Comparison of ENCODE assay signal across 19 cellular contexts in the genomic region with DNA sequence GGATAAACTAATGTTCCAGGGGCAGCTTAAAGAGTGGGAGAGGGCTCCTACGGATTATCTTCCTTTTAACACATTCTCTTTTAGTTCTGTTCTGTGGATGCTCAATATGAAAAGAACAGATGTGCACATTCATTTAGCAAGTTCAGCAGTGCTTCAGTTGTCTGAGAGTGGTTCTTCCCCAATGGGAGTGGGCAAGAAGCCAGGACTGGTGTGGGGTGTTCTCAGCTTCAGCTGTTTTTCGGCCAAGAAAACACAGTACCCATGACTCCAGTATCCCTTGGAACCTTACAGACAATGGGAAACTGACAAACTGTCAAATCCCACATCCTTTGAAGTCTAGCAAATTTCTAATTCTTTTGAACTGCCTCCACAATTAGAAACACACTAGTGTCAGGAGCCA.
DNase-seq lines count a peak whose midpoint lies in the region; ATAC-seq and TF ChIP-seq lines count a peak whose summit lies in the region.
"Had no signal": no experiment of that assay in that cellular context is flagged by ENCODE, and none has a peak within 500 bp of the region (broad histone marks: within the 10 kb centered on the region; RNA-seq: fewer than 3 reads in every experiment).

No MANE protein-coding gene starts in this region.

- TF ChIP-seq CTCF in A673 (conservative IDR thresholded peaks at IDR 0.05; ENCODE audit: low read depth, low read length) = no peak

- H3K27ac Mint-ChIP-seq in activated T-helper 17 cell treated with anti-CD3 and anti-CD28 coated beads, Interleukin-2, amount 50 U/mL, for 72 hours = no peak overlapping the region
- H3K27ac Mint-ChIP-seq: activated naive CD8-positive, alpha-beta T cell; endodermal cell had no signal

- POLR2A ChIA-PET in A673 (lab: Charles Lee; ENCODE audit: low non-redundant PET) = no interaction called here

- H3K9ac ChIP-seq in SK-N-MC (ENCODE audit: insufficient read length) = no peak overlapping the region

- no peaks in the 10 kb centered on the region for H3K9me3 Mint-ChIP-seq in activated T-helper 17 cell treated with anti-CD3 and anti-CD28 coated beads, Interleukin-2, amount 50 U/mL, for 72 hours
- H3K9me3 Mint-ChIP-seq: endodermal cell had no signal

- ATAC-seq in HG03457 (IDR thresholded peaks at IDR 0.05; ENCODE audit: unreplicated experiment) (peak; percentile 51), GM18873 (IDR thresholded peaks at IDR 0.05; ENCODE audit: low FRiP score, unreplicated experiment) (no peak)
- no peak for ATAC-seq in activated T-helper 17 cell treated with anti-CD3 and anti-CD28 coated beads, Interleukin-2, amount 50 U/mL, for 72 hours (replicated peaks)

- H3K27me3 ChIP-seq in A673 (replicated peaks; ENCODE audit: insufficient read depth, low read depth, low read length, poor library complexity) = no peaks in the 10 kb centered on the region
- H3K27me3 ChIP-seq: body of pancreas, vagina had no signal

- H3K9me3 ChIP-seq in A673 (ENCODE audit: low read depth, low read length, poor library complexity, severe bottlenecking) (no peaks in the 10 kb centered on the region), SK-N-MC (ENCODE audit: low read depth, low read length) (no peaks in the 10 kb centered on the region)
- H3K9me3 ChIP-seq: body of pancreas, left ventricle myocardium inferior, vagina had no signal

- CTCF ChIA-PET in A673 (lab: Charles Lee) = no interaction called here

- DNase-seq in A673 (ENCODE audit: low spot score) (peak; percentile 11), SK-N-MC (ENCODE audit: low read depth, low spot score) (no peak), medulla oblongata (ENCODE audit: extremely low spot score) (peak; percentile 54), ACHN (no peak), foreskin melanocyte (no peak)
- DNase-seq: activated CD4-positive, alpha-beta T cell treated with anti-CD3 and anti-CD28 coated beads for 4 hours; body of pancreas; Calu3; EL; endodermal cell; left ventricle myocardium inferior; NCI-H187 treated with DMSO at 0.1 percent for 48 hours; NCI-H510A treated with DMSO at 0.1 percent for 48 hours; Right ventricle myocardium superior had no signal

- peaks cover 6% of the 10 kb centered on the region for H3K36me3 Mint-ChIP-seq in activated T-helper 17 cell treated with anti-CD3 and anti-CD28 coated beads, Interleukin-2, amount 50 U/mL, for 72 hours (ENCODE audit: low read depth)

- intact Hi-C loops in A673 (cut with micrococcal nuclease; ENCODE audit: unreplicated experiment) = no loop called here

- no TSS peak for BruUV-seq in A673 (replicated peaks; lab: Mats Ljungman, UMichigan)

- no peaks in the 10 kb centered on the region for H3K27me3 Mint-ChIP-seq in activated T-helper 17 cell treated with anti-CD3 and anti-CD28 coated beads, Interleukin-2, amount 50 U/mL, for 72 hours
- H3K27me3 Mint-ChIP-seq: activated naive CD8-positive, alpha-beta T cell had no signal

- in situ Hi-C loops in ACHN (cut with HindIII; ENCODE audit: low pct_ligation_motif_present, low pct_unique_long_range_greater_than_20kb, low sequenced_read_pairs) = no loop called here

- H3K4me3 ChIP-seq in A673 (ENCODE audit: low read depth, low read length, poor library complexity, severe bottlenecking) (no peak overlapping the region), SK-N-MC (no peak overlapping the region)
- H3K4me3 ChIP-seq: body of pancreas, left ventricle myocardium inferior, vagina had no signal

- H3K27ac ChIP-seq in A673 (ENCODE audit: low read depth, low read length, poor library complexity, severe bottlenecking) (no peak overlapping the region), SK-N-MC (peak overlapping the region; percentile 61; the same call in 1 of the 2 replicates)
- H3K27ac ChIP-seq: left ventricle myocardium inferior, vagina had no signal

- H3K4me3 Mint-ChIP-seq in activated T-helper 17 cell treated with anti-CD3 and anti-CD28 coated beads, Interleukin-2, amount 50 U/mL, for 72 hours = no peak overlapping the region
- H3K4me3 Mint-ChIP-seq: activated naive CD8-positive, alpha-beta T cell; endodermal cell had no signal

- no peaks in the 10 kb centered on the region for H3K36me3 ChIP-seq in A673 (ENCODE audit: insufficient read depth, low read length, poor library complexity, severe bottlenecking)
- no peaks in the 10 kb centered on the region for H3K36me3 ChIP-seq in SK-N-MC (ENCODE audit: insufficient read depth, low read length)
- H3K36me3 ChIP-seq: left ventricle myocardium inferior, vagina had no signal

- no peaks in the 10 kb centered on the region for H3K4me1 Mint-ChIP-seq in activated T-helper 17 cell treated with anti-CD3 and anti-CD28 coated beads, Interleukin-2, amount 50 U/mL, for 72 hours
- H3K4me1 Mint-ChIP-seq: endodermal cell had no signal

- peaks cover 8% of the 10 kb centered on the region for H3K4me1 ChIP-seq in A673 (ENCODE audit: insufficient read depth, low read length, poor library complexity, severe bottlenecking)
- H3K4me1 ChIP-seq: left ventricle myocardium inferior had no signal

Comparison
In these comparisons a context has a peak if more than half of its experiments do, and no peak if none do; other contexts are left out.
1. DNase-seq: peak in A673 (single experiment) and medulla oblongata (single experiment); none in SK-N-MC (single experiment), ACHN (single experiment) and foreskin melanocyte (single experiment).